Comparison of ENCODE assay signal across 20 cellular contexts in the genomic region with DNA sequence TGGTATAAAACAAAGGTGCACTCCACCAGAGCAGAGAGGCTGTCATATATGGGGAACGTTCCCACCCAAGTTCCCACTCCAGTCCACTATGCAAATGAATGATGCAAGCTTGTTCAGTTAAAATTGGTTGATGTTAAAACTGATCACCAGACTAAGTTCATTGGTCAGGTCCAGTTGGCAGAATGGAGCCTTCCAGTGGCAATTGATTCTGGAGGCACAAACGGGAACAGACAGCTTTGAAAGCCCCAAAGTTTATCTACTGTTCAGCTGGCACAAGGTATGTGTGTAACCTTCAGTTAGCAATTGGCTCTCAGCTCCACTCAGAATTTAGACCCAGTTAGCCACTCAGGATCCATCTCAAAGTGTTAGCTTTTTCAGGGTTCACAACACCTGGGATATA.
DNase-seq lines count a peak whose midpoint lies in the region; ATAC-seq and TF ChIP-seq lines count a peak whose summit lies in the region.
"Had no signal": no experiment of that assay in that cellular context is flagged by ENCODE, and none has a peak within 500 bp of the region (broad histone marks: within the 10 kb centered on the region; RNA-seq: fewer than 3 reads in every experiment).

No MANE protein-coding gene starts in this region.

- H3K4me2 ChIP-seq in GM23338 (no peak overlapping the region), PC-3 (ENCODE audit: low read length) (peak overlapping the region; percentile 51), trophoblast cell (ENCODE audit: low read length) (no peak overlapping the region)
- H3K4me2 ChIP-seq: BLaER1 had no signal

- POLR2A ChIA-PET in PC-3 (lab: Charles Lee; ENCODE audit: unreplicated experiment): no interaction called here

- no peak overlapping the region for H3K18ac ChIP-seq in trophoblast cell (ENCODE audit: low read length)

- H4K12ac ChIP-seq in trophoblast cell (ENCODE audit: low read depth, low read length): no peak overlapping the region

- no peak overlapping the region for H2BK5ac ChIP-seq in trophoblast cell (ENCODE audit: low read depth, low read length, poor library complexity)

- H3K27me3 Mint-ChIP-seq in GM23338 (ENCODE audit: insufficient read depth, low read depth, poor library complexity): peaks cover 3% of the 10 kb centered on the region
- H3K27me3 Mint-ChIP-seq: CD4-positive, alpha-beta memory T cell; T-helper 17 cell had no signal

- H3K4ac ChIP-seq in trophoblast cell (ENCODE audit: low read depth, low read length): no peak overlapping the region

- H3K27ac Mint-ChIP-seq in GM23338: no peak overlapping the region
- H3K27ac Mint-ChIP-seq: T-helper 17 cell had no signal

- no TSS peak for BruUV-seq in PC-3 (replicated peaks; lab: Mats Ljungman, UMichigan)

- H3K4me1 Mint-ChIP-seq in GM23338: peaks cover 6% of the 10 kb centered on the region

- no peak overlapping the region for H2BK120ac ChIP-seq in trophoblast cell (ENCODE audit: insufficient read depth, low read length, poor library complexity)

- H3K36me3 Mint-ChIP-seq in GM23338 (ENCODE audit: low read depth): no peaks in the 10 kb centered on the region
- H3K36me3 Mint-ChIP-seq: CD4-positive, alpha-beta memory T cell had no signal

- no peaks in the 10 kb centered on the region for H3F3A ChIP-seq in GM23338 (replicated peaks; ENCODE audit: low read depth)
- no peaks in the 10 kb centered on the region for H3F3A ChIP-seq in PC-3 (ENCODE audit: low read length, unreplicated experiment)

- no peak overlapping the region for H3K4me3 ChIP-seq in GM23338
- H3K4me3 ChIP-seq in PC-3 (ENCODE audit: low read length): no peak overlapping the region
- no peak overlapping the region for H3K4me3 ChIP-seq in trophoblast cell (ENCODE audit: low read depth, low read length)
- H3K4me3 ChIP-seq in upper lobe of right lung: no peak overlapping the region
- H3K4me3 ChIP-seq: BLaER1 had no signal

- intact Hi-C loops in PC-3 (cut with micrococcal nuclease): no loop called here
- intact Hi-C loops in upper lobe of right lung (cut with DNase I): no loop called here

- peaks cover 16% of the 10 kb centered on the region for H3K79me1 ChIP-seq in trophoblast cell (ENCODE audit: low read length)

- H2AK5ac ChIP-seq in trophoblast cell (ENCODE audit: low read length): no peak overlapping the region

- no peaks in the 10 kb centered on the region for H3K9me3 ChIP-seq in PC-3 (ENCODE audit: low read length)
- H3K9me3 ChIP-seq in trophoblast cell (ENCODE audit: insufficient read depth, low read depth, low read length): no peaks in the 10 kb centered on the region
- no peaks in the 10 kb centered on the region for H3K9me3 ChIP-seq in upper lobe of right lung
- H3K9me3 ChIP-seq: BLaER1, Caco-2 had no signal

- TF ChIP-seq CTCF in GM23338 (conservative IDR thresholded peaks at IDR 0.05; ENCODE audit: low read depth in 2 of 2) (no peak), PC-3 (conservative IDR thresholded peaks at IDR 0.05; ENCODE audit: low read depth, low read length) (no peak), upper lobe of right lung (IDR thresholded peaks at IDR 0.05) (no peak)

- no peak overlapping the region for H4K8ac ChIP-seq in trophoblast cell (ENCODE audit: low read depth, low read length)

- no peak overlapping the region for H3K4me3 Mint-ChIP-seq in GM23338
- H3K4me3 Mint-ChIP-seq: CD4-positive, alpha-beta memory T cell; T-helper 17 cell had no signal

- no peaks in the 10 kb centered on the region for H3K9me3 Mint-ChIP-seq in GM23338
- H3K9me3 Mint-ChIP-seq: CD4-positive, alpha-beta memory T cell had no signal

- H3K27me3 ChIP-seq in GM23338 (ENCODE audit: insufficient read depth) (no peaks in the 10 kb centered on the region), PC-3 (ENCODE audit: low read length) (no peaks in the 10 kb centered on the region), trophoblast cell (ENCODE audit: insufficient read depth, low read length) (no peaks in the 10 kb centered on the region), upper lobe of right lung (no peaks in the 10 kb centered on the region)
- H3K27me3 ChIP-seq: BLaER1 had no signal

- CTCF ChIA-PET in PC-3 (lab: Charles Lee): no interaction called here

- ATAC-seq in GM23338 (no peak), PC-3 (no peak), upper lobe of right lung (no peak)
- ATAC-seq: T-helper 17 cell had no signal

- peak overlapping the region; percentile 25 for H4K91ac ChIP-seq in trophoblast cell (ENCODE audit: low read depth, low read length)

- H3K9me2 ChIP-seq in GM23338 (ENCODE audit: insufficient read depth) (peaks cover 7% of the 10 kb centered on the region; the same call in 1 of the 2 replicates), PC-3 (replicated peaks; ENCODE audit: low read length) (no peaks in the 10 kb centered on the region)

- H3K4me1 ChIP-seq in GM23338 (ENCODE audit: insufficient read depth): peaks cover 10% of the 10 kb centered on the region; the same call in 1 of the 2 replicates
- peaks cover 25% of the 10 kb centered on the region for H3K4me1 ChIP-seq in PC-3 (ENCODE audit: insufficient read depth, low read length)
- peaks cover 21 to 30% of the 10 kb centered on the region in 2 experiments for H3K4me1 ChIP-seq in trophoblast cell (ENCODE audit: control insufficient read depth in 1 of 2, insufficient read depth in 2 of 2, low read length in 2 of 2)
- no peaks in the 10 kb centered on the region for H3K4me1 ChIP-seq in upper lobe of right lung
- H3K4me1 ChIP-seq: BLaER1, Caco-2 had no signal

- H3K36me3 ChIP-seq in GM23338 (ENCODE audit: insufficient read depth) (no peaks in the 10 kb centered on the region), PC-3 (ENCODE audit: low read depth, low read length) (no peaks in the 10 kb centered on the region), trophoblast cell (ENCODE audit: control insufficient read depth in 1 of 2, insufficient read depth in 2 of 2, low read length in 2 of 2) (no peaks in the 10 kb centered on the region), upper lobe of right lung (no peaks in the 10 kb centered on the region)
- H3K36me3 ChIP-seq: BLaER1 had no signal

- DNase-seq in NCI-H510A treated with DMSO at 0.1 percent for 48 hours (lab: John Stamatoyannopoulos, UW) (peak; percentile 17), NCI-H510A (lab: John Stamatoyannopoulos, UW) (no peak), GM23338 (ENCODE audit: low spot score) (no peak), PC-3 (no peak), trophoblast cell (no peak), upper lobe of right lung (no peak), SKM-1 (lab: John Stamatoyannopoulos, UW; ENCODE audit: unreplicated experiment) (no peak)
- DNase-seq: ACHN; Caco-2; CD4-positive, alpha-beta memory T cell; EL; GF-D8; Karpas-422; MV-4-11; NCI-H446 treated with DMSO at 0.1 percent for 48 hours; NCI-H82; SHP77; SW 1271; T-helper 17 cell had no signal

- H3K27ac ChIP-seq in GM23338 (ENCODE audit: low read depth): no peak overlapping the region
- no peak overlapping the region for H3K27ac ChIP-seq in PC-3 (ENCODE audit: low read length)
- H3K27ac ChIP-seq in trophoblast cell (ENCODE audit: low read depth, low read length): no peak overlapping the region
- H3K27ac ChIP-seq in upper lobe of right lung: no peak overlapping the region
- H3K27ac ChIP-seq: BLaER1 had no signal

- WGBS in trophoblast cell (ENCODE audit: extremely low coverage, insufficient coverage, insufficient read length): no CpG with 5 or more reads among the region's 2 CpGs

- peak overlapping the region; percentile 54 for H2BK12ac ChIP-seq in trophoblast cell (ENCODE audit: low read length)

- H3K79me2 ChIP-seq in GM23338 (replicated peaks; ENCODE audit: insufficient read depth): no peaks in the 10 kb centered on the region
- H3K79me2 ChIP-seq in PC-3 (ENCODE audit: low read length): no peaks in the 10 kb centered on the region
- H3K79me2 ChIP-seq in trophoblast cell (ENCODE audit: control insufficient read depth, insufficient read depth, low read length, poor library complexity): no peaks in the 10 kb centered on the region

- H3K14ac ChIP-seq in trophoblast cell (ENCODE audit: low read length): no peak overlapping the region

- no peak overlapping the region for H3K9ac ChIP-seq in PC-3 (ENCODE audit: low read length)
- H3K9ac ChIP-seq in trophoblast cell (ENCODE audit: low read length): no peak overlapping the region
- H3K9ac ChIP-seq: BLaER1 had no signal

- no peak overlapping the region for H3K23ac ChIP-seq in trophoblast cell (ENCODE audit: low read length)

- H2AFZ ChIP-seq in GM23338 (peak overlapping the region; percentile 47; the same call in 1 of the 2 replicates), PC-3 (ENCODE audit: low read length) (no peak overlapping the region), trophoblast cell (ENCODE audit: insufficient read depth, low read length, poor library complexity) (no peak overlapping the region)

- H4K20me1 ChIP-seq in GM23338 (replicated peaks; ENCODE audit: insufficient read depth) (no peaks in the 10 kb centered on the region), PC-3 (ENCODE audit: low read length) (no peaks in the 10 kb centered on the region)
- H4K20me1 ChIP-seq: BLaER1 had no signal

TF ChIP-seq in GM23338, 12 proteins besides CTCF, POLR2A, EP300 and RAD21:
- TF ChIP-seq ETS1 (IDR thresholded peaks at IDR 0.05) (no peak), ZNF331 (CRISPR knock-in tag; IDR thresholded peaks at IDR 0.05; ENCODE audit: low read depth) (no peak), NANOG (IDR thresholded peaks at IDR 0.05; ENCODE audit: borderline replicate concordance) (no peak), EZH2 (IDR thresholded peaks at IDR 0.05; ENCODE audit: low read depth, unreplicated experiment) (no peak), ZNF114 (CRISPR knock-in tag; IDR thresholded peaks at IDR 0.05) (no peak), POLR2AphosphoS5 (IDR thresholded peaks at IDR 0.05; ENCODE audit: low read depth) (no peak)
